Comparison of ENCODE assay signal across 9 cellular contexts in the genomic region with DNA sequence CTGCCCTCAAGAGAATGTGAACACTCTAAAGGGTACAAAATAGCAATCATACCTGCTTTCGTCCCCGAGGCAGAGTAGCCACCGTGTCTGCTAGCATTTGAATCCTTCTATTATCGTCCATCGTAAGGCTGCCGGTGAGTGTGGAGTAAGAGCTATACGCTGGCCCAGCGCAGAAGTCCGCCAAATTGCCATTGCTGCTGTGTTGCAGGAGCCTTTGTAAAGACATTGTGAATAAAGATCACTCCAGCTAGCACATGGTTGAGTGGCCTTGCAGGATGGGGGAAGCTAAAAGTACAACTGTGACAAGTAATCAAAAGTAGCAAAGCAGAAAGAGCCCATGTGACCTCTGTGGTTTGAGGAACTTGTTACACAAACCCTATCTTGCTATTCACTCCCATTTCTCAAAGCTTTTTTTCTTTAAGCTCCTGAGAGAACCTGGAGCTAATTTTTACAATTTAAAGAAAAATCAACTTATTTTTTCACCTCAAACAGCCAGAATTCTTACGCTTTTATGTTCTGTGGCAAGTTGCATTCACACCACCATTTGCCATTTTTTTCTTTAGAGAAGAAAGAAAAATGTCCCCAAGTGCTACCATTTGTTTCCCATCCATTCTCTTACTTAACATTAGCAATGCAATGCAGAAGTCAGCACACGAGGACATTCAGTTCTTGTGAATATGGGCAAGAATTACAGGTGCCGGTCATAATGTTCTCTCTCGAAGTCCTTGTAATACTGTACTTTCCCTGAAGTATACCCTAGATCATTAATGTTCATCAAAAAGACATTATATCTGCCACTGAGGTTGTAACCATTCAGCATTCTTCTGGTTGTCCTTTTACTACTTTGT. TPM values are rescaled to one million over a fixed set of nuclear protein-coding genes. Genes with fewer than 3 reads are reported as not detected.
A peak's percentile ranks its signal among the peaks of the same experiment; 100 is the strongest.
DNase-seq lines count a peak whose midpoint lies in the region; ATAC-seq, FAIRE-seq and TF ChIP-seq lines count a peak whose summit lies in the region.
"Had no signal": no experiment of that assay in that cellular context is flagged by ENCODE, and none has a peak within 500 bp of the region (broad histone marks: within the 10 kb centered on the region; RNA-seq: fewer than 3 reads in every experiment).

A gene (minus strand): TSS at position 295 of the 848 bp plus-strand sequence. CDS start 69 bp downstream, at position 226.

- peak; percentile 56 for DNase-seq in effector CD4-positive, alpha-beta T cell
- DNase-seq in renal cortical epithelial cell (ENCODE audit: low read depth) (peak; percentile 82), RCC 7860 (ENCODE audit: low spot score) (no peak), DMS79 (lab: John Stamatoyannopoulos, UW) (no peak), HK-2 (ENCODE audit: unreplicated experiment) (no peak)

- TF ChIP-seq POLR2A in GM19193 (IDR thresholded peaks at IDR 0.05; ENCODE audit: extremely low read depth, insufficient read depth, insufficient read length) = peak; percentile 83

- H3K4me3 Mint-ChIP-seq in T-helper 1 cell treated with Interleukin-12 subunit alpha and Interleukin-12 subunit beta and Interleukin-4 antibody, amounts not matched to agents 30 μg/mL and 1 μg/mL, for 36 hours = peak within 1 kb of the TSS; percentile 97

- peaks cover 36% of the 10 kb centered on the region for H3K4me1 Mint-ChIP-seq in T-helper 1 cell treated with Interleukin-12 subunit alpha and Interleukin-12 subunit beta and Interleukin-4 antibody, amounts not matched to agents 30 μg/mL and 1 μg/mL, for 36 hours (ENCODE audit: low read depth)

- FAIRE-seq in RCC 7860 (lab: Jason Lieb, UNC) = no peak

- H3K27me3 Mint-ChIP-seq in T-helper 1 cell treated with Interleukin-12 subunit alpha and Interleukin-12 subunit beta and Interleukin-4 antibody, amounts not matched to agents 30 μg/mL and 1 μg/mL, for 36 hours (ENCODE audit: low read depth) = no peaks in the 10 kb centered on the region

- ATAC-seq in HG03097 (IDR thresholded peaks at IDR 0.05; ENCODE audit: low FRiP score, unreplicated experiment) = peak; percentile 49

- peaks cover 50% of the 10 kb centered on the region for H3K36me3 Mint-ChIP-seq in T-helper 1 cell treated with Interleukin-12 subunit alpha and Interleukin-12 subunit beta and Interleukin-4 antibody, amounts not matched to agents 30 μg/mL and 1 μg/mL, for 36 hours (ENCODE audit: low read depth)

- H3K9me3 Mint-ChIP-seq in T-helper 1 cell treated with Interleukin-12 subunit alpha and Interleukin-12 subunit beta and Interleukin-4 antibody, amounts not matched to agents 30 μg/mL and 1 μg/mL, for 36 hours = no peaks in the 10 kb centered on the region

- H3K27ac Mint-ChIP-seq in T-helper 1 cell treated with Interleukin-12 subunit alpha and Interleukin-12 subunit beta and Interleukin-4 antibody, amounts not matched to agents 30 μg/mL and 1 μg/mL, for 36 hours = peak within 1 kb of the TSS; percentile 96

RNA-seq across cellular contexts. Expression of the gene that starts here (rescaled TPM):
- total RNA-seq in renal cortical epithelial cell = 0.94 TPM in 1 of 2 replicates, not detected in the other
- total RNA-seq: lung microvascular endothelial cell had no signal

Comparison
In these comparisons a context has a peak if more than half of its experiments do, and no peak if none do; other contexts are left out.
1. Peak in DNase-seq in renal cortical epithelial cell; RNA of the gene not detected or under 1 TPM.